ENCODE assay signal across 15 cellular contexts in genomic region chr2:45554764-45555163, GRCh38. TPM values are rescaled to one million over a fixed set of nuclear protein-coding genes. Genes with fewer than 3 reads are reported as not detected.
DNase-seq lines count a peak whose midpoint lies in the region; ATAC-seq and FAIRE-seq lines count a peak whose summit lies in the region.
"Had no signal": no experiment of that assay in that cellular context is flagged by ENCODE, and none has a peak within 500 bp of the region (broad histone marks: within the 10 kb centered on the region; RNA-seq: fewer than 3 reads in every experiment).

No MANE protein-coding gene starts in this region.

- no peaks in the 10 kb centered on the region for H3K27me3 Mint-ChIP-seq in activated T-cell treated with anti-CD3 and anti-CD28 coated beads, Interleukin-2, amount 50 U/mL, for 24 hours
- H3K27me3 Mint-ChIP-seq in activated CD4-positive, alpha-beta memory T cell treated with anti-CD3 and anti-CD28 coated beads, Interleukin-2, amount 10 ng/mL, durations not matched to agents 7 days and 5 days = no peaks in the 10 kb centered on the region

- no peaks in the 10 kb centered on the region for H3K9me3 Mint-ChIP-seq in activated T-cell treated with anti-CD3 and anti-CD28 coated beads, Interleukin-2, amount 50 U/mL, for 24 hours
- H3K9me3 Mint-ChIP-seq in activated CD4-positive, alpha-beta memory T cell treated with anti-CD3 and anti-CD28 coated beads, Interleukin-2, amount 10 ng/mL, durations not matched to agents 7 days and 5 days = no peaks in the 10 kb centered on the region
- no peaks in the 10 kb centered on the region for H3K9me3 Mint-ChIP-seq in stimulated activated effector memory CD8-positive, alpha-beta T cell treated with anti-CD3 and anti-CD28 coated beads, Interleukin-12 subunit alpha, Interleukin-12 subunit beta, amount 100 ng/mL, for 72 hours

- H3K4me3 Mint-ChIP-seq in activated T-cell treated with anti-CD3 and anti-CD28 coated beads, Interleukin-2, amount 50 U/mL, for 24 hours = peak overlapping the region; percentile 16
- no peak overlapping the region for H3K4me3 Mint-ChIP-seq in activated CD4-positive, alpha-beta memory T cell treated with anti-CD3 and anti-CD28 coated beads, Interleukin-2, amount 10 ng/mL, durations not matched to agents 7 days and 5 days
- peak overlapping the region; percentile 40 for H3K4me3 Mint-ChIP-seq in stimulated activated effector memory CD8-positive, alpha-beta T cell treated with anti-CD3 and anti-CD28 coated beads, Interleukin-12 subunit alpha, Interleukin-12 subunit beta, amount 100 ng/mL, for 72 hours

- H3K27ac ChIP-seq in epithelial cell of prostate = peak overlapping the region; percentile 1
- H3K27ac ChIP-seq: gastrocnemius medialis, RWPE1 had no signal

- peak overlapping the region; percentile 89 for H3K27ac Mint-ChIP-seq in activated T-cell treated with anti-CD3 and anti-CD28 coated beads, Interleukin-2, amount 50 U/mL, for 24 hours
- peak overlapping the region; percentile 61 for H3K27ac Mint-ChIP-seq in activated CD4-positive, alpha-beta memory T cell treated with anti-CD3 and anti-CD28 coated beads, Interleukin-2, amount 10 ng/mL, durations not matched to agents 7 days and 5 days
- peak overlapping the region; percentile 90 for H3K27ac Mint-ChIP-seq in stimulated activated effector memory CD8-positive, alpha-beta T cell treated with anti-CD3 and anti-CD28 coated beads, Interleukin-12 subunit alpha, Interleukin-12 subunit beta, amount 100 ng/mL, for 72 hours

- CTCF ChIA-PET in activated CD4-positive, alpha-beta memory T cell treated with anti-CD3 and anti-CD28 coated beads, Interleukin-2, amount 10 ng/mL, durations not matched to agents 7 days and 5 days (lab: Charles Lee) = interaction anchor here (0.9 kb wide), 2 partner anchors 60 to 573 kb away, joined by 3 to 4 read pairs; no protein-coding TSS in a partner anchor

- POLR2A ChIA-PET in activated CD4-positive, alpha-beta memory T cell treated with anti-CD3 and anti-CD28 coated beads, Interleukin-2, amount 10 ng/mL, durations not matched to agents 7 days and 5 days (lab: Charles Lee) = interaction anchor here (2.6 kb wide), 1 partner anchor 13 kb away, joined by 17 read pairs; no protein-coding TSS in a partner anchor

- peaks cover 73% of the 10 kb centered on the region for H3K36me3 Mint-ChIP-seq in activated T-cell treated with anti-CD3 and anti-CD28 coated beads, Interleukin-2, amount 50 U/mL, for 24 hours (ENCODE audit: low read depth)
- H3K36me3 Mint-ChIP-seq in activated CD4-positive, alpha-beta memory T cell treated with anti-CD3 and anti-CD28 coated beads, Interleukin-2, amount 10 ng/mL, durations not matched to agents 7 days and 5 days (ENCODE audit: low read depth) = peaks cover 50% of the 10 kb centered on the region
- peaks cover 35% of the 10 kb centered on the region for H3K36me3 Mint-ChIP-seq in stimulated activated effector memory CD8-positive, alpha-beta T cell treated with anti-CD3 and anti-CD28 coated beads, Interleukin-12 subunit alpha, Interleukin-12 subunit beta, amount 100 ng/mL, for 72 hours

- H3K4me1 Mint-ChIP-seq in activated T-cell treated with anti-CD3 and anti-CD28 coated beads, Interleukin-2, amount 50 U/mL, for 24 hours (ENCODE audit: low read depth) = peaks cover 32% of the 10 kb centered on the region
- H3K4me1 Mint-ChIP-seq in activated CD4-positive, alpha-beta memory T cell treated with anti-CD3 and anti-CD28 coated beads, Interleukin-2, amount 10 ng/mL, durations not matched to agents 7 days and 5 days = peaks cover 28% of the 10 kb centered on the region
- H3K4me1 Mint-ChIP-seq in stimulated activated effector memory CD8-positive, alpha-beta T cell treated with anti-CD3 and anti-CD28 coated beads, Interleukin-12 subunit alpha, Interleukin-12 subunit beta, amount 100 ng/mL, for 72 hours = peaks cover 35% of the 10 kb centered on the region

- DNase-seq in activated T-cell treated with anti-CD3 and anti-CD28 coated beads, Interleukin-2, amount 50 U/mL, for 24 hours = peak; percentile 47
- DNase-seq in activated T-cell treated with anti-CD3 and anti-CD28 coated beads for 4 hours (no peak), epithelial cell of prostate (ENCODE audit: low read depth, low spot score) (no peak), NCI-H146 (lab: John Stamatoyannopoulos, UW) (no peak), RCC 7860 (ENCODE audit: low spot score) (no peak)
- no peak for DNase-seq in activated CD4-positive, alpha-beta memory T cell treated with anti-CD3 and anti-CD28 coated beads, Interleukin-2, amount 10 ng/mL, durations not matched to agents 7 days and 5 days
- no peak for DNase-seq in stimulated activated effector memory CD8-positive, alpha-beta T cell treated with anti-CD3 and anti-CD28 coated beads, Interleukin-12 subunit alpha, Interleukin-12 subunit beta, amount 100 ng/mL, for 72 hours (ENCODE audit: low spot score in 2 of 2)
- DNase-seq: gastrocnemius medialis, left cardiac atrium, NCI-H1048, NCI-H510A, spleen, T1000 had no signal

- peak; percentile 91 for ATAC-seq in stimulated activated effector memory CD8-positive, alpha-beta T cell treated with anti-CD3 and anti-CD28 coated beads, Interleukin-12 subunit alpha, Interleukin-12 subunit beta, amount 100 ng/mL, for 72 hours
- ATAC-seq in HG03571 (IDR thresholded peaks at IDR 0.05; ENCODE audit: unreplicated experiment) = no peak
- ATAC-seq: gastrocnemius medialis had no signal

- FAIRE-seq in RCC 7860 (lab: Jason Lieb, UNC) = no peak

RNA-seq across cellular contexts. Expression of gene SRBD1, which starts 56.3 kb away (rescaled TPM):
- total RNA-seq in activated CD4-positive, alpha-beta memory T cell treated with anti-CD3 and anti-CD28 coated beads, Interleukin-2, amount 10 ng/mL, durations not matched to agents 7 days and 5 days = 10 to 100 TPM; 18.1 to 18.9 TPM
